ENCODE assay signal across 1 cellular context in genomic region chr20:47351643-47352331, GRCh38.
TF ChIP-seq lines count a peak whose summit lies in the region.

No MANE protein-coding gene starts in this region.

TF ChIP-seq in K562, 482 proteins besides CTCF, POLR2A, EP300 and RAD21 (continued from another document):
- TF ChIP-seq TEAD4 (IDR thresholded peaks at IDR 0.05; ENCODE audit: low read length), result peak; percentile 85
- TF ChIP-seq TEAD4 (CRISPR knock-in tag; IDR thresholded peaks at IDR 0.05; ENCODE audit: borderline replicate concordance), result no peak
- TF ChIP-seq POLR2H (tag; IDR thresholded peaks at IDR 0.05; ENCODE audit: low read depth), result peak; percentile 40; the same call in 1 of the 2 replicates
- TF ChIP-seq TAF1 (IDR thresholded peaks at IDR 0.05; ENCODE audit: control insufficient read depth, extremely low read depth, insufficient read depth, low read length, severe bottlenecking), result peak; percentile 24
- peak; percentile 49; the same call in 1 of the 2 replicates for TF ChIP-seq GMEB1 (CRISPR knock-in tag; IDR thresholded peaks at IDR 0.05)
- no peak for TF ChIP-seq HDAC2 (IDR thresholded peaks at IDR 0.05)
- TF ChIP-seq KAT8 (IDR thresholded peaks at IDR 0.05; ENCODE audit: low read depth), result peak; percentile 92
- peak; percentile 13; the same call in 1 of the 2 replicates for TF ChIP-seq ZNF79 (CRISPR knock-in tag; IDR thresholded peaks at IDR 0.05; ENCODE audit: low read depth)
- no peak for TF ChIP-seq SIN3A (IDR thresholded peaks at IDR 0.05; ENCODE audit: borderline replicate concordance in 2 of 2, control insufficient read depth in 1 of 2, low read depth in 2 of 2, low read length in 2 of 2)
- 0 out of 4 replicates have a peak, but pooled peaks of 1 of the 2 experiments have one; percentile 15 for TF ChIP-seq NRF1 (conservative IDR thresholded peaks at IDR 0.05 in 1 of 2, IDR thresholded peaks at IDR 0.05 in 1 of 2)
- peak in 1 of 2 experiments; percentile 27; a peak in 1 of 4 replicates for TF ChIP-seq BCLAF1 (IDR thresholded peaks at IDR 0.05; ENCODE audit: borderline replicate concordance in 1 of 2, control insufficient read depth in 1 of 2, low read depth in 2 of 2, low read length in 1 of 2)
- TF ChIP-seq TBP (optimal IDR thresholded peaks at IDR 0.05; ENCODE audit: low read depth, low read length), result peak; percentile 49
- TF ChIP-seq MAFG (tag; conservative IDR thresholded peaks at IDR 0.05), result peak; percentile 35; the same call in 1 of the 2 replicates
- TF ChIP-seq PML (IDR thresholded peaks at IDR 0.05; ENCODE audit: low read length), result peak; percentile 7; the same call in 1 of the 2 replicates
- TF ChIP-seq ZNF830 (CRISPR knock-in tag; IDR thresholded peaks at IDR 0.05), result no peak
- TF ChIP-seq CHD1 (IDR thresholded peaks at IDR 0.05; ENCODE audit: low read length), result peak; percentile 8
- TF ChIP-seq MAFK (IDR thresholded peaks at IDR 0.05; ENCODE audit: low read length), result peak; percentile 34
- no peak for TF ChIP-seq PRPF4 (IDR thresholded peaks at IDR 0.05; ENCODE audit: insufficient read depth, low read depth, low read length, poor library complexity, severe bottlenecking)
- no peak for TF ChIP-seq RHOXF2B (CRISPR knock-in tag; conservative IDR thresholded peaks at IDR 0.05)
- no peak for TF ChIP-seq ZFP30 (CRISPR knock-in tag; IDR thresholded peaks at IDR 0.05; ENCODE audit: borderline replicate concordance)
- TF ChIP-seq ZNF407 (IDR thresholded peaks at IDR 0.05; ENCODE audit: low read depth), result no peak
- TF ChIP-seq PTTG1 (tag; IDR thresholded peaks at IDR 0.05; ENCODE audit: low read depth), result no peak
- no peak for TF ChIP-seq HNRNPK (IDR thresholded peaks at IDR 0.05; ENCODE audit: low read depth, low read length, poor library complexity, severe bottlenecking)
- TF ChIP-seq MXD1 (CRISPR knock-in tag; IDR thresholded peaks at IDR 0.05; ENCODE audit: borderline replicate concordance, poor library complexity, severe bottlenecking), result no peak
- no peak for TF ChIP-seq RNF219 (CRISPR knock-in tag; IDR thresholded peaks at IDR 0.05)
- peak; percentile 44 for TF ChIP-seq RBM39 (optimal IDR thresholded peaks at IDR 0.05; ENCODE audit: low read depth, low read length)
- peak; percentile 85 for TF ChIP-seq NFRKB (IDR thresholded peaks at IDR 0.05; ENCODE audit: low read depth)
- peak; percentile 54; the same call in 1 of the 2 replicates for TF ChIP-seq NFE2 (IDR thresholded peaks at IDR 0.05; ENCODE audit: low read depth)
- TF ChIP-seq MECOM (CRISPR knock-in tag; IDR thresholded peaks at IDR 0.05), result no peak
- peak; percentile 84 for TF ChIP-seq CREB3 (tag; conservative IDR thresholded peaks at IDR 0.05; ENCODE audit: low read depth)
- TF ChIP-seq ZNF316 (IDR thresholded peaks at IDR 0.05), result no peak
- TF ChIP-seq TCF15 (CRISPR knock-in tag; IDR thresholded peaks at IDR 0.05), result no peak
- TF ChIP-seq RFX5 (IDR thresholded peaks at IDR 0.05; ENCODE audit: low read depth, low read length), result peak; percentile 94
TF ChIP-seq in K562: peak in this region for 38.
